1 cellular context compared by ENCODE assay signal in genomic region chr17:64965826-64966283, GRCh38.
TF ChIP-seq lines count a peak whose summit lies in the region.
"Not testable (repeated sequence)": the region's sequence is repeated elsewhere in the genome, so short reads cannot be mapped to it uniquely, and the experiment has no call there.

No MANE protein-coding gene starts in this region.

TF ChIP-seq in HepG2, 621 proteins besides CTCF, POLR2A, EP300 and RAD21 (continued from another document and continues in another):
- TF ChIP-seq HIC2 (CRISPR knock-in tag; IDR thresholded peaks at IDR 0.05; ENCODE audit: low read depth): peak; percentile 84
- TF ChIP-seq IRF1 (CRISPR knock-in tag; IDR thresholded peaks at IDR 0.05; ENCODE audit: low read depth): 0 out of 2 replicates have a peak, but pooled peaks have one; percentile 30
- TF ChIP-seq DMAP1 (CRISPR knock-in tag; IDR thresholded peaks at IDR 0.05): peak; percentile 92
- TF ChIP-seq NFKBIZ (CRISPR knock-in tag; IDR thresholded peaks at IDR 0.05): peak; percentile 51; the same call in 1 of the 2 replicates
- not testable (repeated sequence) for TF ChIP-seq USF2 (IDR thresholded peaks at IDR 0.05; ENCODE audit: low read depth, low read length); NONO (IDR thresholded peaks at IDR 0.05); SOX13 (IDR thresholded peaks at IDR 0.05)
- TF ChIP-seq USF2 (CRISPR knock-in tag; IDR thresholded peaks at IDR 0.05; ENCODE audit: borderline replicate concordance): peak; percentile 63
- peak; percentile 65; the same call in 1 of the 2 replicates for TF ChIP-seq ZNF292 (CRISPR knock-in tag; IDR thresholded peaks at IDR 0.05; ENCODE audit: borderline replicate concordance, low read depth)
- TF ChIP-seq NCOA2 (CRISPR knock-in tag; IDR thresholded peaks at IDR 0.05): peak; percentile 41
- peak; percentile 92 for TF ChIP-seq RFXAP (CRISPR knock-in tag; IDR thresholded peaks at IDR 0.05; ENCODE audit: borderline replicate concordance)
- TF ChIP-seq POLR2G (IDR thresholded peaks at IDR 0.05; ENCODE audit: low read depth, low read length): peak; percentile 80
- peak; percentile 88 for TF ChIP-seq ZNF777 (CRISPR knock-in tag; IDR thresholded peaks at IDR 0.05)
- peak; percentile 71; the same call in 1 of the 2 replicates for TF ChIP-seq NAIF1 (CRISPR knock-in tag; IDR thresholded peaks at IDR 0.05; ENCODE audit: borderline replicate concordance)
- peak; percentile 66; the same call in 1 of the 2 replicates for TF ChIP-seq ZNF414 (CRISPR knock-in tag; IDR thresholded peaks at IDR 0.05)
- TF ChIP-seq ZMYM4 (CRISPR knock-in tag; IDR thresholded peaks at IDR 0.05): peak; percentile 85
- peak; percentile 55; the same call in 1 of the 2 replicates for TF ChIP-seq NONO (CRISPR knock-in tag; conservative IDR thresholded peaks at IDR 0.05)
- TF ChIP-seq KAT8 (CRISPR knock-in tag; IDR thresholded peaks at IDR 0.05): peak; percentile 87
- TF ChIP-seq ZNF18 (CRISPR knock-in tag; IDR thresholded peaks at IDR 0.05; ENCODE audit: insufficient replicate concordance): peak; percentile 94
- TF ChIP-seq POGZ (CRISPR knock-in tag; IDR thresholded peaks at IDR 0.05): peak; percentile 38; the same call in 1 of the 2 replicates
- TF ChIP-seq ZNF232 (CRISPR knock-in tag; IDR thresholded peaks at IDR 0.05; ENCODE audit: borderline replicate concordance): peak; percentile 97
- peak; percentile 97 for TF ChIP-seq ZNF670 (CRISPR knock-in tag; IDR thresholded peaks at IDR 0.05; ENCODE audit: borderline replicate concordance)
- peak; percentile 93 for TF ChIP-seq ZMYM2 (CRISPR knock-in tag; IDR thresholded peaks at IDR 0.05)
- peak; percentile 95 for TF ChIP-seq ZNF703 (CRISPR knock-in tag; IDR thresholded peaks at IDR 0.05; ENCODE audit: borderline replicate concordance)
- peak in 1 of 2 experiments; percentile 40; a peak in 2 of 4 replicates for TF ChIP-seq SOX13 (CRISPR knock-in tag; conservative IDR thresholded peaks at IDR 0.05 in 1 of 2, IDR thresholded peaks at IDR 0.05 in 1 of 2)
- peak; percentile 99 for TF ChIP-seq ZNF274 (CRISPR knock-in tag; IDR thresholded peaks at IDR 0.05)
- TF ChIP-seq ZNF570 (CRISPR knock-in tag; IDR thresholded peaks at IDR 0.05; ENCODE audit: borderline replicate concordance): peak; percentile 96; the same call in 1 of the 2 replicates
- peak; percentile 88 for TF ChIP-seq SMYD3 (CRISPR knock-in tag; IDR thresholded peaks at IDR 0.05)
- peak; percentile 68; the same call in 1 of the 2 replicates for TF ChIP-seq ZZZ3 (CRISPR knock-in tag; IDR thresholded peaks at IDR 0.05; ENCODE audit: borderline replicate concordance)
- peak; percentile 93 for TF ChIP-seq PBX3 (CRISPR knock-in tag; IDR thresholded peaks at IDR 0.05; ENCODE audit: borderline replicate concordance)
- TF ChIP-seq E2F2 (CRISPR knock-in tag; IDR thresholded peaks at IDR 0.05; ENCODE audit: borderline replicate concordance): peak; percentile 57; the same call in 1 of the 2 replicates
- TF ChIP-seq ZFP90 (CRISPR knock-in tag; IDR thresholded peaks at IDR 0.05; ENCODE audit: borderline replicate concordance): peak; percentile 98
- TF ChIP-seq ARID4A (CRISPR knock-in tag; IDR thresholded peaks at IDR 0.05; ENCODE audit: borderline replicate concordance): peak; percentile 68; the same call in 1 of the 2 replicates
- peak; percentile 94 for TF ChIP-seq KLF6 (CRISPR knock-in tag; IDR thresholded peaks at IDR 0.05)
- TF ChIP-seq TFDP1 (CRISPR knock-in tag; IDR thresholded peaks at IDR 0.05; ENCODE audit: borderline replicate concordance): peak; percentile 89; the same call in 1 of the 2 replicates
- TF ChIP-seq ZNF567 (CRISPR knock-in tag; IDR thresholded peaks at IDR 0.05; ENCODE audit: borderline replicate concordance): 0 out of 2 replicates have a peak, but pooled peaks have one; percentile 64
- TF ChIP-seq NFKB2 (CRISPR knock-in tag; IDR thresholded peaks at IDR 0.05; ENCODE audit: borderline replicate concordance): peak; percentile 99; the same call in 1 of the 2 replicates
- TF ChIP-seq ZNF558 (CRISPR knock-in tag; IDR thresholded peaks at IDR 0.05; ENCODE audit: borderline replicate concordance): peak; percentile 97; the same call in 1 of the 2 replicates
- TF ChIP-seq ZNF512 (CRISPR knock-in tag; IDR thresholded peaks at IDR 0.05): 0 out of 2 replicates have a peak, but pooled peaks have one; percentile 34
- TF ChIP-seq HMGXB4 (CRISPR knock-in tag; IDR thresholded peaks at IDR 0.05; ENCODE audit: borderline replicate concordance in 1 of 2, low read depth in 1 of 2): peak; percentile 83 to 89
